15 cellular contexts compared by ENCODE assay signal in genomic region chr14:100446572-100446971, GRCh38.
A peak's percentile ranks its signal among the peaks of the same experiment; 100 is the strongest.
DNase-seq lines count a peak whose midpoint lies in the region; ATAC-seq and TF ChIP-seq lines count a peak whose summit lies in the region.
"Had no signal": no experiment of that assay in that cellular context is flagged by ENCODE, and none has a peak within 500 bp of the region (broad histone marks: within the 10 kb centered on the region; RNA-seq: fewer than 3 reads in every experiment).

No MANE protein-coding gene starts in this region.

- H3K9me3 ChIP-seq in Panc1 (ENCODE audit: control insufficient read depth, insufficient read depth, low read depth, low read length) (no peaks in the 10 kb centered on the region), thyroid gland (no peaks in the 10 kb centered on the region), transverse colon (no peaks in the 10 kb centered on the region), Karpas-422 (ENCODE audit: low read length) (no peaks in the 10 kb centered on the region)
- H3K9me3 ChIP-seq: suprapubic skin had no signal

- H3K27me3 Mint-ChIP-seq in activated CD4-positive, alpha-beta T cell treated with anti-CD3 and anti-CD28 coated beads for 36 hours: no peaks in the 10 kb centered on the region
- H3K27me3 Mint-ChIP-seq in GM23338 (ENCODE audit: insufficient read depth, low read depth, poor library complexity): peaks cover 11% of the 10 kb centered on the region
- H3K27me3 Mint-ChIP-seq: memory B cell had no signal

- ATAC-seq in activated CD4-positive, alpha-beta T cell treated with anti-CD3 and anti-CD28 coated beads for 36 hours: peak; percentile 94
- ATAC-seq in GM23338 (peak; percentile 92), Panc1 (no peak)
- ATAC-seq: PC-3 had no signal

- H3K9ac ChIP-seq in Karpas-422 (ENCODE audit: low read length): no peak overlapping the region

- no peaks in the 10 kb centered on the region for H3K9me2 ChIP-seq in GM23338 (ENCODE audit: insufficient read depth)
- no peaks in the 10 kb centered on the region for H3K9me2 ChIP-seq in Karpas-422 (replicated peaks; ENCODE audit: insufficient read depth, low read length)

- H3K4me3 Mint-ChIP-seq in activated CD4-positive, alpha-beta T cell treated with anti-CD3 and anti-CD28 coated beads for 36 hours: no peak overlapping the region
- no peak overlapping the region for H3K4me3 Mint-ChIP-seq in GM23338
- H3K4me3 Mint-ChIP-seq: memory B cell had no signal

- POLR2A ChIA-PET in activated CD4-positive, alpha-beta T cell treated with anti-CD3 and anti-CD28 coated beads for 36 hours (lab: Charles Lee): interaction anchor here (0.5 to 1.0 kb wide), 3 partner anchors 71 to 671 kb away, joined by 3 to 4 read pairs (median 3); a partner anchor contains a TSS
- POLR2A ChIA-PET in Panc1 (lab: Charles Lee): no interaction called here

- CTCF ChIA-PET in activated CD4-positive, alpha-beta T cell treated with anti-CD3 and anti-CD28 coated beads for 36 hours (lab: Charles Lee): interaction anchor here (0.6 kb wide), 1 partner anchor 12 kb away, joined by 3 read pairs; no protein-coding TSS in a partner anchor
- CTCF ChIA-PET in Panc1 (lab: Charles Lee): no interaction called here

- no peaks in the 10 kb centered on the region for H3K9me3 Mint-ChIP-seq in activated CD4-positive, alpha-beta T cell treated with anti-CD3 and anti-CD28 coated beads for 36 hours (ENCODE audit: low read depth)
- no peaks in the 10 kb centered on the region for H3K9me3 Mint-ChIP-seq in GM23338
- H3K9me3 Mint-ChIP-seq: memory B cell had no signal

- TF ChIP-seq POLR2A in thyroid gland (IDR thresholded peaks at IDR 0.05) (no peak), transverse colon (IDR thresholded peaks at IDR 0.05) (no peak)

- H2AFZ ChIP-seq in GM23338 (no peak overlapping the region), Karpas-422 (ENCODE audit: low read length) (no peak overlapping the region)

- WGBS in thyroid gland, 2 donors: 85 to 89% methylated on average over 7 of the region's 7 CpGs
- WGBS in transverse colon (ENCODE audit: low coverage in 1 of 2), 2 donors: 69 to 77% methylated on average over 2 to 7 of the region's 7 CpGs

- no peaks in the 10 kb centered on the region for H3F3A ChIP-seq in GM23338 (replicated peaks; ENCODE audit: low read depth)

- H4K20me1 ChIP-seq in GM23338 (replicated peaks; ENCODE audit: insufficient read depth) (no peaks in the 10 kb centered on the region), Karpas-422 (ENCODE audit: insufficient read depth, low read depth, low read length) (peaks cover 37% of the 10 kb centered on the region; the same call in 1 of the 2 replicates)

- H3K4me1 Mint-ChIP-seq in activated CD4-positive, alpha-beta T cell treated with anti-CD3 and anti-CD28 coated beads for 36 hours: peaks cover 14% of the 10 kb centered on the region
- peaks cover 32% of the 10 kb centered on the region for H3K4me1 Mint-ChIP-seq in GM23338

- H3K36me3 ChIP-seq in GM23338 (ENCODE audit: insufficient read depth) (no peaks in the 10 kb centered on the region; the same call in 1 of the 2 replicates), Panc1 (ENCODE audit: control insufficient read depth, insufficient read depth, low read length) (no peaks in the 10 kb centered on the region), thyroid gland (no peaks in the 10 kb centered on the region), transverse colon (no peaks in the 10 kb centered on the region), Karpas-422 (ENCODE audit: insufficient read depth, low read length) (no peaks in the 10 kb centered on the region)
- H3K36me3 ChIP-seq: suprapubic skin had no signal

- BruUV-seq in Panc1 (replicated peaks; lab: Mats Ljungman, UMichigan): no TSS peak

- no peak overlapping the region for H3K27ac Mint-ChIP-seq in activated CD4-positive, alpha-beta T cell treated with anti-CD3 and anti-CD28 coated beads for 36 hours
- no peak overlapping the region for H3K27ac Mint-ChIP-seq in GM23338
- H3K27ac Mint-ChIP-seq: memory B cell had no signal

- TF ChIP-seq CTCF in GM23338 (conservative IDR thresholded peaks at IDR 0.05; ENCODE audit: low read depth in 2 of 2): no peak
- TF ChIP-seq CTCF in Panc1 (IDR thresholded peaks at IDR 0.05): no peak
- no peak for TF ChIP-seq CTCF in thyroid gland (IDR thresholded peaks at IDR 0.05)
- no peak for TF ChIP-seq CTCF in transverse colon (IDR thresholded peaks at IDR 0.05)

- TF ChIP-seq EP300 in transverse colon (IDR thresholded peaks at IDR 0.05; ENCODE audit: low read depth): no peak

- H3K4me1 ChIP-seq in GM23338 (ENCODE audit: insufficient read depth): peaks cover 24% of the 10 kb centered on the region
- H3K4me1 ChIP-seq in Panc1 (ENCODE audit: control insufficient read depth, insufficient read depth, low read length): peaks cover 28% of the 10 kb centered on the region
- H3K4me1 ChIP-seq in thyroid gland: no peaks in the 10 kb centered on the region
- peaks cover 0 to 15% (median 0%) of the 10 kb centered on the region in 4 donors for H3K4me1 ChIP-seq in transverse colon
- H3K4me1 ChIP-seq in Karpas-422 (ENCODE audit: low read length): no peaks in the 10 kb centered on the region
- H3K4me1 ChIP-seq: suprapubic skin had no signal

- H3K4me2 ChIP-seq in GM23338 (no peak overlapping the region), Karpas-422 (ENCODE audit: low read depth, low read length, poor library complexity, severe bottlenecking) (no peak overlapping the region)

- H3K27me3 ChIP-seq in GM23338 (ENCODE audit: insufficient read depth) (no peaks in the 10 kb centered on the region), Panc1 (ENCODE audit: control insufficient read depth, insufficient read depth, low read length) (no peaks in the 10 kb centered on the region), thyroid gland (no peaks in the 10 kb centered on the region), transverse colon (no peaks in the 10 kb centered on the region), Karpas-422 (ENCODE audit: low read length) (no peaks in the 10 kb centered on the region)
- H3K27me3 ChIP-seq: suprapubic skin had no signal

- in situ Hi-C loops in Panc1 (cut with HindIII; ENCODE audit: low pct_unique_long_range_greater_than_20kb, low sequenced_read_pairs): no loop called here
- in situ Hi-C loops in transverse colon (cut with MboI; ENCODE audit: low pct_ligation_motif_present in 1 of 4, low pct_unique_long_range_greater_than_20kb in 1 of 4, low sequenced_read_pairs in 3 of 4): loop anchor here in 1 of 4 donors (10.0 kb wide), 1 partner anchor 198 kb away; no protein-coding TSS in a partner anchor

- DNase-seq in activated CD4-positive, alpha-beta T cell treated with anti-CD3 and anti-CD28 coated beads for 36 hours: peak; percentile 62
- no peak for DNase-seq in activated CD4-positive, alpha-beta T cell treated with anti-CD3 and anti-CD28 coated beads, Interleukin-2, amount 50 U/mL, for 1 hour
- peak; percentile 88 for DNase-seq in GM23338 (ENCODE audit: low spot score)
- DNase-seq in Panc1 (ENCODE audit: low read depth, low spot score): no peak
- peak; percentile 89 for DNase-seq in iPS-NIHi7 (ENCODE audit: extremely low spot score)
- DNase-seq in thyroid gland: no peak
- DNase-seq in transverse colon: no peak
- no peak for DNase-seq in Karpas-422
- DNase-seq: activated gamma-delta T cell treated with Interleukin-2 at 50 U/mL for 16 hours, HCEC 1CT, NCI-H2081, PC-3, small intestine had no signal

- no peaks in the 10 kb centered on the region for H3K79me2 ChIP-seq in GM23338 (replicated peaks; ENCODE audit: insufficient read depth)
- no peaks in the 10 kb centered on the region for H3K79me2 ChIP-seq in Karpas-422 (ENCODE audit: low read length)

- intact Hi-C loops in activated CD4-positive, alpha-beta T cell treated with anti-CD3 and anti-CD28 coated beads for 36 hours (cut with DNase I, micrococcal nuclease): no loop called here
- intact Hi-C loops in Panc1 (cut with micrococcal nuclease; ENCODE audit: unreplicated experiment) (loop anchor here (10.0 kb wide), 1 partner anchor 78 kb away; no protein-coding TSS in a partner anchor), thyroid gland (cut with DNase I) (no loop called here), transverse colon (cut with DNase I; ENCODE audit: low total_unique reads) (no loop called here)

- H3K4me3 ChIP-seq in GM23338 (no peak overlapping the region), Panc1 (ENCODE audit: low read depth in 2 of 2, low read length in 2 of 2) (no peak overlapping the region), thyroid gland (replicated peaks in 1 of 3) (no peak overlapping the region), transverse colon (no peak overlapping the region), Karpas-422 (ENCODE audit: low read length) (no peak overlapping the region)
- H3K4me3 ChIP-seq: suprapubic skin had no signal

- H3K36me3 Mint-ChIP-seq in activated CD4-positive, alpha-beta T cell treated with anti-CD3 and anti-CD28 coated beads for 36 hours (ENCODE audit: low read depth): no peaks in the 10 kb centered on the region
- no peaks in the 10 kb centered on the region for H3K36me3 Mint-ChIP-seq in GM23338 (ENCODE audit: low read depth)

- H3K27ac ChIP-seq in GM23338 (ENCODE audit: low read depth) (no peak overlapping the region), Panc1 (ENCODE audit: low read length) (peak overlapping the region; percentile 15), thyroid gland (no peak overlapping the region), transverse colon (no peak overlapping the region), Karpas-422 (ENCODE audit: low read length) (no peak overlapping the region)
- H3K27ac ChIP-seq: suprapubic skin had no signal

TF ChIP-seq in GM23338, 12 proteins besides CTCF, POLR2A, EP300 and RAD21:
- TF ChIP-seq CREB1 (CRISPR knock-in tag; IDR thresholded peaks at IDR 0.05; ENCODE audit: low read depth): peak; percentile 39; the same call in 1 of the 2 replicates
- no peak for TF ChIP-seq ZNF331 (CRISPR knock-in tag; IDR thresholded peaks at IDR 0.05; ENCODE audit: low read depth)

Comparison
In these comparisons a context has a peak if more than half of its experiments do, and no peak if none do; other contexts are left out.
1. DNase-seq: peak in activated CD4-positive, alpha-beta T cell treated with anti-CD3 and anti-CD28 coated beads for 36 hours (single experiment), GM23338 (single experiment) and iPS-NIHi7 (single experiment); none in activated CD4-positive, alpha-beta T cell treated with anti-CD3 and anti-CD28 coated beads, Interleukin-2, amount 50 U/mL, for 1 hour (single experiment), Panc1 (single experiment), thyroid gland (0 of 2), transverse colon (single experiment) and Karpas-422 (single experiment).